In genomic region chr5:88051148-88051547, GRCh38 we compare ENCODE assay signal across 22 cellular contexts.
DNase-seq lines count a peak whose midpoint lies in the region; ATAC-seq and TF ChIP-seq lines count a peak whose summit lies in the region.
"Had no signal": no experiment of that assay in that cellular context is flagged by ENCODE, and none has a peak within 500 bp of the region (broad histone marks: within the 10 kb centered on the region; RNA-seq: fewer than 3 reads in every experiment).

No MANE protein-coding gene starts in this region.

- H3K27me3 ChIP-seq in GM23338 (ENCODE audit: insufficient read depth) (no peaks in the 10 kb centered on the region), HUES64 (ENCODE audit: insufficient read depth, low read length) (no peaks in the 10 kb centered on the region), endodermal cell (ENCODE audit: control insufficient read depth, insufficient read depth, low read length, poor library complexity, severe bottlenecking) (no peaks in the 10 kb centered on the region), neural cell (ENCODE audit: insufficient read depth, low read depth, low read length) (no peaks in the 10 kb centered on the region)
- H3K27me3 ChIP-seq: BE2C; BLaER1 treated with 17β-estradiol and CSF1 and Interleukin-3, amounts not matched to agents 10 nM and 100 nM had no signal

- H3K4me1 ChIP-seq in GM23338 (ENCODE audit: insufficient read depth) = peaks cover 33% of the 10 kb centered on the region
- H3K4me1 ChIP-seq in HUES64 (ENCODE audit: insufficient read depth, low read length) = peaks cover 37% of the 10 kb centered on the region; the same call in 1 of the 2 replicates
- no peaks in the 10 kb centered on the region for H3K4me1 ChIP-seq in endodermal cell (ENCODE audit: control insufficient read depth, insufficient read depth, low read length)
- H3K4me1 ChIP-seq: A549; BE2C; BLaER1 treated with 17β-estradiol and CSF1 and Interleukin-3, amounts not matched to agents 10 nM and 100 nM had no signal

- H3K27ac ChIP-seq in GM23338 (ENCODE audit: low read depth) = no peak overlapping the region
- no peak overlapping the region for H3K27ac ChIP-seq in HUES64 (ENCODE audit: low read depth, low read length)
- H3K27ac ChIP-seq in endodermal cell (ENCODE audit: low read depth, low read length) = no peak overlapping the region
- H3K27ac ChIP-seq in neural cell (ENCODE audit: low read length) = no peak overlapping the region
- no peak overlapping the region for H3K27ac ChIP-seq in caudate nucleus (ENCODE audit: low read depth, low read length)
- H3K27ac ChIP-seq: A549; BLaER1 treated with 17β-estradiol and CSF1 and Interleukin-3, amounts not matched to agents 10 nM and 100 nM; GM23248 had no signal

- peak; percentile 88 for TF ChIP-seq EP300 in neural cell (conservative IDR thresholded peaks at IDR 0.05; ENCODE audit: poor library complexity, severe bottlenecking)

- H3K9me3 Mint-ChIP-seq in GM23338 = peaks cover 9% of the 10 kb centered on the region
- H3K9me3 Mint-ChIP-seq in endodermal cell = peaks cover 5% of the 10 kb centered on the region
- peaks cover 0 to 8% (median 2%) of the 10 kb centered on the region in 6 donors for H3K9me3 Mint-ChIP-seq in immature natural killer cell
- peaks cover 0 to 9% (median 5%) of the 10 kb centered on the region in 7 donors for H3K9me3 Mint-ChIP-seq in CD14-positive monocyte

- no peak overlapping the region for H3K4me3 Mint-ChIP-seq in GM23338
- peak overlapping the region; percentile 74 for H3K4me3 Mint-ChIP-seq in endodermal cell
- no peak overlapping the region for H3K4me3 Mint-ChIP-seq in immature natural killer cell
- H3K4me3 Mint-ChIP-seq in CD14-positive monocyte = no peak overlapping the region
- H3K4me3 Mint-ChIP-seq: CD4-positive, alpha-beta memory T cell had no signal

- H3K9me3 ChIP-seq in HUES64 (ENCODE audit: insufficient read depth, low read depth, low read length) = no peaks in the 10 kb centered on the region
- H3K9me3 ChIP-seq in endodermal cell (ENCODE audit: control insufficient read depth, low read length) = no peaks in the 10 kb centered on the region
- H3K9me3 ChIP-seq in neural cell (ENCODE audit: low read length) = no peaks in the 10 kb centered on the region
- H3K9me3 ChIP-seq: A549; BE2C; BLaER1 treated with 17β-estradiol and CSF1 and Interleukin-3, amounts not matched to agents 10 nM and 100 nM had no signal

- TF ChIP-seq CTCF in GM23338 (conservative IDR thresholded peaks at IDR 0.05; ENCODE audit: low read depth in 2 of 2) = no peak
- TF ChIP-seq CTCF in endodermal cell (conservative IDR thresholded peaks at IDR 0.05) = no peak
- no peak for TF ChIP-seq CTCF in neural cell (IDR thresholded peaks at IDR 0.05; ENCODE audit: poor library complexity, severe bottlenecking)
- TF ChIP-seq CTCF in CD14-positive monocyte (IDR thresholded peaks at IDR 0.05) = no peak

- peaks cover 8% of the 10 kb centered on the region for H3K27me3 Mint-ChIP-seq in GM23338 (ENCODE audit: insufficient read depth, low read depth, poor library complexity)
- H3K27me3 Mint-ChIP-seq in endodermal cell (ENCODE audit: insufficient read depth) = no peaks in the 10 kb centered on the region
- H3K27me3 Mint-ChIP-seq in immature natural killer cell (ENCODE audit: low read depth in 3 of 3) = peaks cover 0 to 3% (median 0%) of the 10 kb centered on the region in 3 donors
- H3K27me3 Mint-ChIP-seq in CD14-positive monocyte (ENCODE audit: low read depth in 3 of 3) = peaks cover 0 to 2% (median 0%) of the 10 kb centered on the region in 3 donors

- H3K9ac ChIP-seq in HUES64 (ENCODE audit: low read depth, low read length) = no peak overlapping the region
- H3K9ac ChIP-seq in endodermal cell (ENCODE audit: extremely low read depth, low read length, poor library complexity, severe bottlenecking) = no peak overlapping the region
- H3K9ac ChIP-seq in neural cell (ENCODE audit: low read length) = no peak overlapping the region
- H3K9ac ChIP-seq: BLaER1 treated with 17β-estradiol and CSF1 and Interleukin-3, amounts not matched to agents 10 nM and 100 nM; GM23248 had no signal

- H3K36me3 ChIP-seq in GM23338 (ENCODE audit: insufficient read depth) = no peaks in the 10 kb centered on the region
- H3K36me3 ChIP-seq in HUES64 (ENCODE audit: insufficient read depth, low read length) = no peaks in the 10 kb centered on the region; the same call in 1 of the 2 replicates
- no peaks in the 10 kb centered on the region for H3K36me3 ChIP-seq in endodermal cell (ENCODE audit: control insufficient read depth, insufficient read depth, low read length)
- H3K36me3 ChIP-seq in neural cell (ENCODE audit: insufficient read depth, low read length) = no peaks in the 10 kb centered on the region
- H3K36me3 ChIP-seq: BE2C; BLaER1 treated with 17β-estradiol and CSF1 and Interleukin-3, amounts not matched to agents 10 nM and 100 nM had no signal

- intact Hi-C loops in CD14-positive monocyte (cut with micrococcal nuclease) = no loop called here

- H3K4me1 Mint-ChIP-seq in GM23338 = peaks cover 30% of the 10 kb centered on the region
- H3K4me1 Mint-ChIP-seq in endodermal cell = peaks cover 6% of the 10 kb centered on the region
- no peaks in the 10 kb centered on the region for H3K4me1 Mint-ChIP-seq in immature natural killer cell
- no peaks in the 10 kb centered on the region for H3K4me1 Mint-ChIP-seq in CD14-positive monocyte
- H3K4me1 Mint-ChIP-seq: CD4-positive, alpha-beta memory T cell had no signal

- no CpG with 5 or more reads among the region's 2 CpGs for WGBS in HUES64
- WGBS in endodermal cell (ENCODE audit: insufficient coverage in 1 of 2, insufficient read length in 1 of 2), 2 experiments = 100% methylated on average over 2 of the region's 2 CpGs; no CpG with 5 or more reads in 1 of the 2 experiments

- no peaks in the 10 kb centered on the region for H4K20me1 ChIP-seq in GM23338 (replicated peaks; ENCODE audit: insufficient read depth)
- H4K20me1 ChIP-seq in neural cell (ENCODE audit: insufficient read depth) = no peaks in the 10 kb centered on the region
- H4K20me1 ChIP-seq: BLaER1 treated with 17β-estradiol and CSF1 and Interleukin-3, amounts not matched to agents 10 nM and 100 nM had no signal

- H3K4me3 ChIP-seq in GM23338 = peak overlapping the region; percentile 46
- peak overlapping the region; percentile 47 for H3K4me3 ChIP-seq in HUES64 (ENCODE audit: low read length)
- H3K4me3 ChIP-seq in endodermal cell (ENCODE audit: low read length) = no peak overlapping the region
- H3K4me3 ChIP-seq in neural cell (ENCODE audit: low read length) = no peak overlapping the region
- H3K4me3 ChIP-seq: A549; BLaER1 treated with 17β-estradiol and CSF1 and Interleukin-3, amounts not matched to agents 10 nM and 100 nM; GM23248 had no signal

- no peak overlapping the region for H3K27ac Mint-ChIP-seq in GM23338
- H3K27ac Mint-ChIP-seq in endodermal cell = no peak overlapping the region
- H3K27ac Mint-ChIP-seq in immature natural killer cell = no peak overlapping the region
- no peak overlapping the region for H3K27ac Mint-ChIP-seq in CD14-positive monocyte
- H3K27ac Mint-ChIP-seq: CD4-positive, alpha-beta memory T cell had no signal

- H3K79me2 ChIP-seq in GM23338 (replicated peaks; ENCODE audit: insufficient read depth) (peaks cover 16% of the 10 kb centered on the region; the same call in 1 of the 2 replicates), neural cell (replicated peaks; ENCODE audit: insufficient read depth, low read length) (no peaks in the 10 kb centered on the region)

- no peak overlapping the region for H2AFZ ChIP-seq in GM23338
- H2AFZ ChIP-seq in neural cell (ENCODE audit: low read depth, low read length) = no peak overlapping the region
- H2AFZ ChIP-seq: GM23248 had no signal

- H3K9me2 ChIP-seq in GM23338 (ENCODE audit: insufficient read depth) = no peaks in the 10 kb centered on the region
- no peaks in the 10 kb centered on the region for H3K9me2 ChIP-seq in neural cell (ENCODE audit: insufficient read depth, low read length)

- no peak for TF ChIP-seq RAD21 in neural cell (conservative IDR thresholded peaks at IDR 0.05)

- ATAC-seq in GM23338 = no peak
- ATAC-seq: A549, HCT116 had no signal

- DNase-seq in GM23338 (ENCODE audit: low spot score) = no peak
- DNase-seq in endodermal cell = no peak
- no peak for DNase-seq in caudate nucleus (lab: John Stamatoyannopoulos, UW)
- DNase-seq in immature natural killer cell = no peak
- no peak for DNase-seq in cortex of kidney (lab: John Stamatoyannopoulos, UW)
- DNase-seq in CD14-positive monocyte (ENCODE audit: low spot score) = no peak
- DNase-seq: 8988T; ACHN; AML-193; BE2C; Calu3; CD4-positive, alpha-beta memory T cell; COR-L47; DMS53; DMS79 treated with DMSO at 0.1 percent for 48 hours; GM23248; H9 had no signal

- H3K36me3 Mint-ChIP-seq in GM23338 (ENCODE audit: low read depth) = peaks cover 4% of the 10 kb centered on the region; the same call in 1 of the 3 replicates
- H3K36me3 Mint-ChIP-seq in endodermal cell (ENCODE audit: low read depth) = no peaks in the 10 kb centered on the region
- H3K36me3 Mint-ChIP-seq in immature natural killer cell = peaks cover 0 to 4% (median 0%) of the 10 kb centered on the region in 3 donors
- H3K36me3 Mint-ChIP-seq in CD14-positive monocyte = no peaks in the 10 kb centered on the region
- H3K36me3 Mint-ChIP-seq: CD4-positive, alpha-beta memory T cell had no signal

- no peaks in the 10 kb centered on the region for H3F3A ChIP-seq in GM23338 (replicated peaks; ENCODE audit: low read depth)
- no peaks in the 10 kb centered on the region for H3F3A ChIP-seq in neural cell (ENCODE audit: insufficient read depth, low read length, poor library complexity, severe bottlenecking)

- peak overlapping the region; percentile 68 for H3K4me2 ChIP-seq in GM23338
- H3K4me2 ChIP-seq in neural cell (ENCODE audit: low read length) = no peak overlapping the region
- H3K4me2 ChIP-seq: A549; BLaER1 treated with 17β-estradiol and CSF1 and Interleukin-3, amounts not matched to agents 10 nM and 100 nM had no signal

TF ChIP-seq in neural cell, 6 proteins besides CTCF, POLR2A, EP300 and RAD21 (continues in another document):
- TF ChIP-seq POLR2AphosphoS5 (IDR thresholded peaks at IDR 0.05) (peak; percentile 76), TAF1 (IDR thresholded peaks at IDR 0.05; ENCODE audit: low read depth) (no peak)

Comparison
In these comparisons a context has a peak if more than half of its experiments do, and no peak if none do; other contexts are left out.
1. H3K4me3 ChIP-seq: peak in GM23338 (single experiment) and HUES64 (single experiment); none in endodermal cell (single experiment) and neural cell (single experiment).